In genomic region chr19:54517483-54517882, GRCh38 we compare ENCODE assay signal across 8 cellular contexts. TPM values are rescaled to one million over a fixed set of nuclear protein-coding genes. Genes with fewer than 3 reads are reported as not detected.
DNase-seq lines count a peak whose midpoint lies in the region; TF ChIP-seq lines count a peak whose summit lies in the region.

No MANE protein-coding gene starts in this region.

- peak; percentile 41 to 64 for DNase-seq in activated CD4-positive, alpha-beta T cell treated with anti-CD3 and anti-CD28 coated beads for 24 hours (ENCODE audit: low read depth in 2 of 2)
- no peak for DNase-seq in activated CD4-positive, alpha-beta T cell treated with anti-CD3 and anti-CD28 coated beads for 1 hour
- DNase-seq in activated naive CD4-positive, alpha-beta T cell treated with Interleukin-2 at 50 U/mL for 16 hours, result peak; percentile 48
- DNase-seq in iPS-NIHi7 (ENCODE audit: extremely low spot score) (peak; percentile 46), cortex of kidney (lab: John Stamatoyannopoulos, UW) (no peak), cerebellar nuclear complex (lab: John Stamatoyannopoulos, UW) (no peak)
- DNase-seq in stimulated activated CD8-positive, alpha-beta memory T cell treated with anti-CD3 and anti-CD28 coated beads, Interleukin-4, amount 100 ng/mL, for 24 hours (ENCODE audit: low read depth), result peak; percentile 33

TF ChIP-seq in PFSK-1, 5 proteins besides CTCF, POLR2A, EP300 and RAD21:
- TF ChIP-seq REST (IDR thresholded peaks at IDR 0.05; ENCODE audit: insufficient read depth in 1 of 2, low read depth in 2 of 2, low read length in 2 of 2) (peak; percentile 96 to 100), TAF1 (IDR thresholded peaks at IDR 0.05; ENCODE audit: borderline replicate concordance, insufficient read depth, low read length) (no peak), FOXP2 (optimal IDR thresholded peaks at IDR 0.05; ENCODE audit: borderline replicate concordance, extremely low read depth, extremely low read length, insufficient read depth) (no peak)

RNA-seq across cellular contexts. Expression of gene LAIR2, which starts 14.9 kb away (rescaled TPM):
- polyA plus RNA-seq in PFSK-1 (2012; ENCODE audit: insufficient read length, low read depth), result not detected

RNA-seq across cellular contexts. Expression of gene CDC42EP5, which starts 44.4 kb away (rescaled TPM):
- 13.8 TPM for polyA plus RNA-seq in PFSK-1 (2012; ENCODE audit: insufficient read length, low read depth)

RNA-seq across cellular contexts. Expression of gene LENG9, which starts 53.9 kb away (rescaled TPM):
- polyA plus RNA-seq in PFSK-1 (2012; ENCODE audit: insufficient read length, low read depth), result 3.1 TPM

RNA-seq across cellular contexts. Expression of gene LILRA2, which starts 56.1 kb away (rescaled TPM):
- polyA plus RNA-seq in PFSK-1 (2012; ENCODE audit: insufficient read length, low read depth), result not detected

Comparison
In these comparisons a context has a peak if more than half of its experiments do, and no peak if none do; other contexts are left out.
1. DNase-seq: peak in activated CD4-positive, alpha-beta T cell treated with anti-CD3 and anti-CD28 coated beads for 24 hours (2 of 2), activated naive CD4-positive, alpha-beta T cell treated with Interleukin-2 at 50 U/mL for 16 hours (single experiment), iPS-NIHi7 (single experiment) and stimulated activated CD8-positive, alpha-beta memory T cell treated with anti-CD3 and anti-CD28 coated beads, Interleukin-4, amount 100 ng/mL, for 24 hours (single experiment); none in activated CD4-positive, alpha-beta T cell treated with anti-CD3 and anti-CD28 coated beads for 1 hour (single experiment), cortex of kidney (single experiment) and cerebellar nuclear complex (0 of 2).